ENCODE assay signal across 16 cellular contexts in the genomic region with DNA sequence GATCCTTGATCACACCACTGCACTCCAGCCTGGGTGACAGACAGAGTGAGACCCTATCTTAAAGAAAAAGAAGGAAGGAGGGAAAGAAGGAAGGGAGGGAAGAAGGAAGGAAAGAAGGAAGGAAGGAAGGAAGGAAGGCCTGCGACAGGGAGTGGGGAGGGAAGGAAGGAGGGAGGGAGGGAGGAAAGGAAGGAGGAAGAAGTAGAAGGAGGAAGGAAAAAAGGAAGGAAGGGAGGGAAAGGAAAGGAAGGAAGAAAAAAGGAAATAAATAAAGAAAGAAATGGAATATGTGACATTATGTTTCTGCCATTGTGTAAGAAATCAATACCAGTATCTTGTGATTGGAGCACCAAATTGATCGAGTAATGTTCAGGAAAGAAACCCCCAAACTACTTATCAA.
"Had no signal": no experiment of that assay in that cellular context is flagged by ENCODE, and none has a peak within 500 bp of the region (broad histone marks: within the 10 kb centered on the region; RNA-seq: fewer than 3 reads in every experiment).

No MANE protein-coding gene starts in this region.

- ATAC-seq: lower lobe of right lung, pancreas had no signal

- H3K9me3 ChIP-seq: lower lobe of right lung, pancreas, transverse colon had no signal

- H3K27me3 ChIP-seq: neural progenitor cell, pancreas, transverse colon had no signal

- H3K9me3 Mint-ChIP-seq: activated naive CD8-positive, alpha-beta T cell treated with anti-CD3 and anti-CD28 coated beads, Interleukin-2, amount 10 ng/mL, durations not matched to agents 7 days and 5 days; activated T-cell treated with anti-CD3 and anti-CD28 coated beads, Interleukin-2, amount 50 U/mL, for 72 hours; stimulated activated effector memory CD8-positive, alpha-beta T cell treated with anti-CD3 and anti-CD28 coated beads, Interleukin-12 subunit alpha, Interleukin-12 subunit beta, amount 100 ng/mL, for 72 hours; T-helper 2 cell treated with Interferon-gamma antibody and Interleukin-4, amounts not matched to agents 5 μg/mL and 100 μg/mL, for 36 hours had no signal

- H3K27ac Mint-ChIP-seq: activated naive CD8-positive, alpha-beta T cell treated with anti-CD3 and anti-CD28 coated beads, Interleukin-2, amount 10 ng/mL, durations not matched to agents 7 days and 5 days; stimulated activated effector memory CD8-positive, alpha-beta T cell treated with anti-CD3 and anti-CD28 coated beads, Interleukin-12 subunit alpha, Interleukin-12 subunit beta, amount 100 ng/mL, for 72 hours; T-helper 2 cell treated with Interferon-gamma antibody and Interleukin-4, amounts not matched to agents 5 μg/mL and 100 μg/mL, for 36 hours had no signal

- H3K27ac ChIP-seq: neural progenitor cell, pancreas, transverse colon had no signal

- H3K4me3 Mint-ChIP-seq: activated naive CD8-positive, alpha-beta T cell treated with anti-CD3 and anti-CD28 coated beads, Interleukin-2, amount 10 ng/mL, durations not matched to agents 7 days and 5 days; neural progenitor cell; stimulated activated effector memory CD8-positive, alpha-beta T cell treated with anti-CD3 and anti-CD28 coated beads, Interleukin-12 subunit alpha, Interleukin-12 subunit beta, amount 100 ng/mL, for 72 hours; T-helper 2 cell treated with Interferon-gamma antibody and Interleukin-4, amounts not matched to agents 5 μg/mL and 100 μg/mL, for 36 hours had no signal

- H3K36me3 ChIP-seq: lower lobe of right lung, neural progenitor cell, pancreas, transverse colon had no signal

- DNase-seq: activated gamma-delta T cell treated with Interleukin-2 at 50 U/mL for 16 hours; activated naive CD8-positive, alpha-beta T cell treated with anti-CD3 and anti-CD28 coated beads, Interleukin-2, amount 10 ng/mL, durations not matched to agents 7 days and 5 days; cerebellar nuclear complex; effector CD8-positive, alpha-beta T cell; foreskin melanocyte; lower lobe of right lung; midbrain; pancreas; stimulated activated CD4-positive, alpha-beta T cell treated with anti-CD3 and anti-CD28 coated beads, Interleukin-12 subunit alpha, Interleukin-12 subunit beta, amount 100 ng/mL, for 4 hours; stimulated activated CD4-positive, alpha-beta T cell treated with anti-CD3 and anti-CD28 coated beads, Interleukin-2, amount 100 ng/mL, for 24 hours; SW 1271; transverse colon had no signal

- H3K36me3 Mint-ChIP-seq: activated naive CD8-positive, alpha-beta T cell treated with anti-CD3 and anti-CD28 coated beads, Interleukin-2, amount 10 ng/mL, durations not matched to agents 7 days and 5 days; stimulated activated effector memory CD8-positive, alpha-beta T cell treated with anti-CD3 and anti-CD28 coated beads, Interleukin-12 subunit alpha, Interleukin-12 subunit beta, amount 100 ng/mL, for 72 hours had no signal

- H3K4me3 ChIP-seq: lower lobe of right lung, neural progenitor cell, pancreas, transverse colon had no signal
